ENCODE assay signal across 1 cellular context in genomic region chr4:77003400-77003799, GRCh38.
TF ChIP-seq lines count a peak whose summit lies in the region.

No MANE protein-coding gene starts in this region.

TF ChIP-seq in endothelial cell of umbilical vein, 7 proteins besides CTCF, POLR2A, EP300 and RAD21:
- TF ChIP-seq POLR2AphosphoS5 (IDR thresholded peaks at IDR 0.05; ENCODE audit: insufficient read depth, low read depth, low read length) = no peak
- peak; percentile 65 for TF ChIP-seq FOS (IDR thresholded peaks at IDR 0.05; ENCODE audit: borderline replicate concordance, insufficient read depth, low read length)
